ENCODE assay signal across 11 cellular contexts in the genomic region with DNA sequence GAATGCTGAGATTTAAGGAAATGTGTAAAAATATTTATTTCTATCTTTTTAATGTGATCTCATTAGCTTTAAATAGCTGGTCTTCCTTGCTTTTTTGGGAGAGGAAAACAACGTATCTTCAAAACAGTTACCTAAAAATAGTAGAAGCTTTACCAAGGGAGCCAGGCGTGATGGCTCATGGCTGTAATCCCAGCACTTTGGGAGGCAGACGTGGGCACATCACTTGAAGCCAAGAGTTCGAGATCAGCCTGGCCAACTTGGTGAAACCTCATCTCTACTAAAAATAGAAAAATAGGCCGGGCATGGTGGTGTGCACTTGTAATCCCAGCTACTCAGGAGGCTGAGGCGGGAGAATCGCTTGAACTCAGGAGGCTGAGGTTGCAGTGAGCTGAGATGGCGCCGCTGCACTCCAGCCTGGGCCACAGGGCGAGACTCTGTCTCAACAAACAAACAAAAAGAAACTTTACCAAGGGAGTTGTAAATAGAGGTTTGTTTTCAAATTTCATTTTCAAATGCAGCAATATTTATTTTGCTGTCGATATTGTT. TPM values are rescaled to one million over a fixed set of nuclear protein-coding genes. Genes with fewer than 3 reads are reported as not detected.
DNase-seq lines count a peak whose midpoint lies in the region; ATAC-seq and TF ChIP-seq lines count a peak whose summit lies in the region.
"Had no signal": no experiment of that assay in that cellular context is flagged by ENCODE, and none has a peak within 500 bp of the region (broad histone marks: within the 10 kb centered on the region; RNA-seq: fewer than 3 reads in every experiment).

No MANE protein-coding gene starts in this region.

- intact Hi-C loops in right lobe of liver (cut with DNase I): loop anchor here in 1 of 2 donors (5.0 kb wide), 1 partner anchor 209 kb away; no protein-coding TSS in a partner anchor

- H3K4me3 ChIP-seq in HFF-Myc (replicated peaks; ENCODE audit: low read depth, low read length) (peak overlapping the region; percentile 35), right lobe of liver (no peak overlapping the region), stomach smooth muscle (ENCODE audit: low read length in 2 of 2) (no peak overlapping the region)

- H3K36me3 ChIP-seq in right lobe of liver (no peaks in the 10 kb centered on the region), stomach smooth muscle (ENCODE audit: control insufficient read depth in 2 of 2, insufficient read depth in 2 of 2, low read length in 2 of 2) (no peaks in the 10 kb centered on the region)

- 81% methylated on average over 11 of the region's 11 CpGs for WGBS in right lobe of liver (ENCODE audit: insufficient coverage, low coverage, low lambda C conversion rate, missing lambda C conversion rate)

- H3K27me3 Mint-ChIP-seq in T-helper 17 cell: no peaks in the 10 kb centered on the region

- H3K27me3 ChIP-seq in right lobe of liver (no peaks in the 10 kb centered on the region), stomach smooth muscle (ENCODE audit: control insufficient read depth in 1 of 2, insufficient read depth in 2 of 2, low read length in 2 of 2) (no peaks in the 10 kb centered on the region)

- no peak for TF ChIP-seq CTCF in HFF-Myc (IDR thresholded peaks at IDR 0.05; ENCODE audit: low read depth, low read length, missing control alignments)
- no peak for TF ChIP-seq CTCF in right lobe of liver (IDR thresholded peaks at IDR 0.05)

- H3K9me3 ChIP-seq in T-helper 17 cell (ENCODE audit: control insufficient read depth, low read length, poor library complexity, severe bottlenecking): no peaks in the 10 kb centered on the region
- no peaks in the 10 kb centered on the region for H3K9me3 ChIP-seq in right lobe of liver
- no peaks in the 10 kb centered on the region for H3K9me3 ChIP-seq in stomach smooth muscle (ENCODE audit: control insufficient read depth in 2 of 2, low read length in 2 of 2)

- H3K36me3 Mint-ChIP-seq in T-helper 17 cell (ENCODE audit: low read depth): no peaks in the 10 kb centered on the region
- no peaks in the 10 kb centered on the region for H3K36me3 Mint-ChIP-seq in activated naive CD4-positive, alpha-beta T cell treated with anti-CD3 and anti-CD28 coated beads, Interleukin-2, amount 50 U/mL, for 72 hours

- no peak for TF ChIP-seq POLR2A in right lobe of liver (IDR thresholded peaks at IDR 0.05)

- peak overlapping the region; percentile 86 for H3K27ac Mint-ChIP-seq in T-helper 17 cell
- H3K27ac Mint-ChIP-seq in activated naive CD4-positive, alpha-beta T cell treated with anti-CD3 and anti-CD28 coated beads, Interleukin-2, amount 50 U/mL, for 72 hours: no peak overlapping the region
- H3K27ac Mint-ChIP-seq: activated CD8-positive, alpha-beta T cell treated with anti-CD3 and anti-CD28 coated beads, Interleukin-2, amount 10 ng/mL, durations not matched to agents 7 days and 5 days had no signal

- H3K4me3 Mint-ChIP-seq in T-helper 17 cell: peak overlapping the region; percentile 3

- DNase-seq in HFF-Myc (ENCODE audit: extremely low read depth, low read depth) (no peak), T-helper 17 cell (no peak), right lobe of liver (no peak), SIG-M5 treated with dmso at 0.1 percent for 504 hours (lab: John Stamatoyannopoulos, UW; ENCODE audit: unreplicated experiment) (no peak)
- DNase-seq in activated naive CD4-positive, alpha-beta T cell treated with anti-CD3 and anti-CD28 coated beads, Interleukin-2, amount 50 U/mL, for 72 hours (ENCODE audit: low spot score in 2 of 2): no peak
- DNase-seq in stimulated activated CD4-positive, alpha-beta T cell treated with anti-CD3 and anti-CD28 coated beads, Interleukin-4, amount 100 ng/mL, for 4 hours: no peak
- DNase-seq: activated CD8-positive, alpha-beta T cell treated with anti-CD3 and anti-CD28 coated beads, Interleukin-2, amount 10 ng/mL, durations not matched to agents 7 days and 5 days; DND-41; KG1 had no signal

- peak overlapping the region; percentile 75 to 88 for H3K9ac ChIP-seq in stomach smooth muscle (ENCODE audit: low read length in 2 of 2)

- H3K27ac ChIP-seq in right lobe of liver (peak overlapping the region; percentile 79 to 93 (median 89)), stomach smooth muscle (ENCODE audit: low read length) (peak overlapping the region; percentile 96)

- ATAC-seq in T-helper 17 cell (no peak), right lobe of liver (no peak), GM18861 (IDR thresholded peaks at IDR 0.05; ENCODE audit: unreplicated experiment) (no peak)
- no peak for ATAC-seq in activated naive CD4-positive, alpha-beta T cell treated with anti-CD3 and anti-CD28 coated beads, Interleukin-2, amount 50 U/mL, for 72 hours

- peaks cover 0 to 36% (median 5%) of the 10 kb centered on the region in 4 donors for H3K4me1 ChIP-seq in right lobe of liver
- H3K4me1 ChIP-seq in stomach smooth muscle (ENCODE audit: control insufficient read depth, insufficient read depth, low read length): peaks cover 8% of the 10 kb centered on the region

- H3K4me1 Mint-ChIP-seq in T-helper 17 cell: peaks cover 32% of the 10 kb centered on the region

- no peaks in the 10 kb centered on the region for H3K9me3 Mint-ChIP-seq in activated naive CD4-positive, alpha-beta T cell treated with anti-CD3 and anti-CD28 coated beads, Interleukin-2, amount 50 U/mL, for 72 hours

RNA-seq across cellular contexts. Expression of a gene that starts 48.4 kb away (rescaled TPM):
- total RNA-seq in T-helper 17 cell: 100 to 1,000 TPM; 392 to 428 TPM
- total RNA-seq in right lobe of liver: 100 to 1,000 TPM; 120 to 301 (median 239) TPM
- total RNA-seq in activated naive CD4-positive, alpha-beta T cell treated with anti-CD3 and anti-CD28 coated beads, Interleukin-2, amount 50 U/mL, for 72 hours: 10 to 100 TPM; 37.4 to 74.7 TPM
